ENCODE assay signal across 13 cellular contexts in genomic region chr14:59332727-59333126, GRCh38.
DNase-seq lines count a peak whose midpoint lies in the region; ATAC-seq and TF ChIP-seq lines count a peak whose summit lies in the region.
"Had no signal": no experiment of that assay in that cellular context is flagged by ENCODE, and none has a peak within 500 bp of the region (broad histone marks: within the 10 kb centered on the region; RNA-seq: fewer than 3 reads in every experiment).

No MANE protein-coding gene starts in this region.

- TF ChIP-seq EP300 in transverse colon (IDR thresholded peaks at IDR 0.05; ENCODE audit: low read depth), result no peak

- in situ Hi-C loops in transverse colon (cut with MboI; ENCODE audit: low pct_ligation_motif_present in 1 of 4, low pct_unique_long_range_greater_than_20kb in 1 of 4, low sequenced_read_pairs in 3 of 4), result no loop called here

- peaks cover 47% of the 10 kb centered on the region for H3K4me1 Mint-ChIP-seq in endothelial cell (ENCODE audit: unreplicated experiment)
- H3K4me1 Mint-ChIP-seq in activated naive CD8-positive, alpha-beta T cell treated with anti-CD3 and anti-CD28 coated beads for 36 hours, result peaks cover 2% of the 10 kb centered on the region
- H3K4me1 Mint-ChIP-seq: activated B cell treated with CpG ODN at 0.5 μM for 24 hours; activated T-helper 17 cell treated with anti-CD3 and anti-CD28 coated beads, Interleukin-2, amount 50 U/mL, for 72 hours had no signal

- H3K4me1 ChIP-seq in lung (ENCODE audit: control insufficient read depth in 2 of 2, insufficient read depth in 2 of 2, low read length in 2 of 2) (peaks cover 10 to 42% of the 10 kb centered on the region in 2 donors), transverse colon (peaks cover 13 to 37% (median 16%) of the 10 kb centered on the region in 4 donors)

- no peaks in the 10 kb centered on the region for H3K27me3 Mint-ChIP-seq in endothelial cell (ENCODE audit: unreplicated experiment)
- no peaks in the 10 kb centered on the region for H3K27me3 Mint-ChIP-seq in activated naive CD8-positive, alpha-beta T cell treated with anti-CD3 and anti-CD28 coated beads for 36 hours
- H3K27me3 Mint-ChIP-seq: activated B cell treated with CpG ODN at 0.5 μM for 24 hours; activated T-helper 17 cell treated with anti-CD3 and anti-CD28 coated beads, Interleukin-2, amount 50 U/mL, for 72 hours; stimulated activated naive CD8-positive, alpha-beta T cell treated with anti-CD3 and anti-CD28 coated beads, Interleukin-15, Interleukin-2, amounts not matched to agents 100 ng/mL and 50 ng/mL, for 24 hours had no signal

- H3K27me3 ChIP-seq in lung (ENCODE audit: control insufficient read depth, insufficient read depth) (no peaks in the 10 kb centered on the region), transverse colon (no peaks in the 10 kb centered on the region)

- H3K36me3 Mint-ChIP-seq in endothelial cell (ENCODE audit: low read depth, unreplicated experiment), result peaks cover 29% of the 10 kb centered on the region
- peaks cover 12% of the 10 kb centered on the region for H3K36me3 Mint-ChIP-seq in activated naive CD8-positive, alpha-beta T cell treated with anti-CD3 and anti-CD28 coated beads for 36 hours

- TF ChIP-seq CTCF in endothelial cell (IDR thresholded peaks at IDR 0.05; ENCODE audit: unreplicated experiment) (no peak), lung (IDR thresholded peaks at IDR 0.05; ENCODE audit: control extremely low read depth, extremely low read depth) (no peak), transverse colon (IDR thresholded peaks at IDR 0.05) (no peak)

- no peak overlapping the region for H3K4me3 ChIP-seq in lung
- no peak overlapping the region for H3K4me3 ChIP-seq in transverse colon

- DNase-seq in M059J (ENCODE audit: low read depth) (peak; percentile 75), endothelial cell (ENCODE audit: low spot score) (no peak), lung (ENCODE audit: low spot score) (no peak), transverse colon (no peak), GM19240 (ENCODE audit: insufficient read length, low spot score) (no peak), H4 (ENCODE audit: low spot score) (no peak), KG1 (lab: John Stamatoyannopoulos, UW) (no peak)
- no peak for DNase-seq in activated naive CD8-positive, alpha-beta T cell treated with anti-CD3 and anti-CD28 coated beads for 36 hours
- DNase-seq: activated B cell treated with CpG ODN at 0.5 μM for 24 hours, NCI-H2081 treated with DMSO at 0.1 percent for 48 hours had no signal

- no peak for ATAC-seq in lung (ENCODE audit: insufficient read depth, low FRiP score)
- ATAC-seq: activated T-helper 17 cell treated with anti-CD3 and anti-CD28 coated beads, Interleukin-2, amount 50 U/mL, for 72 hours had no signal

- H3K36me3 ChIP-seq in lung (ENCODE audit: control insufficient read depth in 2 of 2, insufficient read depth in 2 of 2, low read length in 2 of 2), result peaks cover 10 to 12% of the 10 kb centered on the region in 2 donors
- peaks cover 0 to 5% (median under 1%) of the 10 kb centered on the region in 4 donors for H3K36me3 ChIP-seq in transverse colon

- H3K9me3 ChIP-seq in lung (ENCODE audit: control insufficient read depth in 2 of 2, insufficient read depth in 1 of 2, low read length in 1 of 2), result no peaks in the 10 kb centered on the region
- no peaks in the 10 kb centered on the region for H3K9me3 ChIP-seq in transverse colon

- intact Hi-C loops in transverse colon (cut with DNase I; ENCODE audit: low total_unique reads), result no loop called here

- WGBS in lung, 2 donors, result 26 to 42% methylated on average over 2 of the region's 2 CpGs
- 49 to 60% methylated on average over 2 of the region's 2 CpGs for WGBS in transverse colon (ENCODE audit: low coverage in 1 of 2), 2 donors

- no peak for TF ChIP-seq POLR2A in transverse colon (IDR thresholded peaks at IDR 0.05)

- H3K9me3 Mint-ChIP-seq in endothelial cell (ENCODE audit: unreplicated experiment), result no peaks in the 10 kb centered on the region
- no peaks in the 10 kb centered on the region for H3K9me3 Mint-ChIP-seq in activated naive CD8-positive, alpha-beta T cell treated with anti-CD3 and anti-CD28 coated beads for 36 hours
- H3K9me3 Mint-ChIP-seq: activated B cell treated with CpG ODN at 0.5 μM for 24 hours; activated T-helper 17 cell treated with anti-CD3 and anti-CD28 coated beads, Interleukin-2, amount 50 U/mL, for 72 hours; stimulated activated naive CD8-positive, alpha-beta T cell treated with anti-CD3 and anti-CD28 coated beads, Interleukin-15, Interleukin-2, amounts not matched to agents 100 ng/mL and 50 ng/mL, for 24 hours had no signal

- H3K27ac ChIP-seq in lung (ENCODE audit: low read depth in 1 of 2, low read length in 1 of 2) (peak overlapping the region; percentile 74 to 94), transverse colon (peak overlapping the region; percentile 56 to 84 (median 68))
- H3K27ac ChIP-seq: RWPE1 had no signal

- peak overlapping the region; percentile 43 for H3K4me3 Mint-ChIP-seq in endothelial cell (ENCODE audit: unreplicated experiment)
- H3K4me3 Mint-ChIP-seq in activated naive CD8-positive, alpha-beta T cell treated with anti-CD3 and anti-CD28 coated beads for 36 hours, result no peak overlapping the region
- H3K4me3 Mint-ChIP-seq: activated B cell treated with CpG ODN at 0.5 μM for 24 hours; activated T-helper 17 cell treated with anti-CD3 and anti-CD28 coated beads, Interleukin-2, amount 50 U/mL, for 72 hours; stimulated activated naive CD8-positive, alpha-beta T cell treated with anti-CD3 and anti-CD28 coated beads, Interleukin-15, Interleukin-2, amounts not matched to agents 100 ng/mL and 50 ng/mL, for 24 hours had no signal

- H3K27ac Mint-ChIP-seq in endothelial cell (ENCODE audit: unreplicated experiment), result peak overlapping the region; percentile 76
- no peak overlapping the region for H3K27ac Mint-ChIP-seq in activated naive CD8-positive, alpha-beta T cell treated with anti-CD3 and anti-CD28 coated beads for 36 hours
- H3K27ac Mint-ChIP-seq: activated B cell treated with CpG ODN at 0.5 μM for 24 hours; activated T-helper 17 cell treated with anti-CD3 and anti-CD28 coated beads, Interleukin-2, amount 50 U/mL, for 72 hours; stimulated activated naive CD8-positive, alpha-beta T cell treated with anti-CD3 and anti-CD28 coated beads, Interleukin-15, Interleukin-2, amounts not matched to agents 100 ng/mL and 50 ng/mL, for 24 hours had no signal
